Comparison of ENCODE assay signal across 16 cellular contexts in genomic region chr14:34678735-34679134, GRCh38.
"Had no signal": no experiment of that assay in that cellular context is flagged by ENCODE, and none has a peak within 500 bp of the region (broad histone marks: within the 10 kb centered on the region; RNA-seq: fewer than 3 reads in every experiment).

No MANE protein-coding gene starts in this region.

- H3K27me3 ChIP-seq: cardiac muscle cell, foreskin keratinocyte, sigmoid colon had no signal

- H3K27ac Mint-ChIP-seq: immature natural killer cell, nephron progenitor cell, T-cell had no signal

- H3K9me3 ChIP-seq: heart left ventricle, sigmoid colon had no signal

- H3K4me3 Mint-ChIP-seq: immature natural killer cell, nephron progenitor cell, T-cell had no signal

- ATAC-seq: activated CD4-positive, CD25-positive, alpha-beta regulatory T cell treated with anti-CD3 and anti-CD28 coated beads, Interleukin-2, amount 50 U/mL, for 24 hours; heart left ventricle; T-cell had no signal

- H3K27ac ChIP-seq: cardiac muscle cell, heart left ventricle, sigmoid colon had no signal

- DNase-seq: activated naive CD4-positive, alpha-beta T cell treated with Interleukin-2 at 50 U/mL for 16 hours; activated T-cell treated with anti-CD3 and anti-CD28 coated beads for 4 hours; aorta; heart left ventricle; immature natural killer cell; nephron progenitor cell; sigmoid colon; stimulated activated CD4-positive, alpha-beta T cell treated with anti-CD3 and anti-CD28 coated beads, Interleukin-4, amount 100 ng/mL, for 1 hour; stimulated activated naive CD4-positive, alpha-beta T cell; T-cell; T-helper 9 cell; trophoblast cell had no signal

- H3K4me3 ChIP-seq: cardiac muscle cell, heart left ventricle, sigmoid colon had no signal

- H3K36me3 ChIP-seq: cardiac muscle cell, heart left ventricle, sigmoid colon had no signal

- H3K27me3 Mint-ChIP-seq: T-cell had no signal

- H3K36me3 Mint-ChIP-seq: immature natural killer cell, T-cell had no signal

- H3K4me1 ChIP-seq: sigmoid colon had no signal

- FAIRE-seq: colon had no signal

- H3K4me1 Mint-ChIP-seq: immature natural killer cell had no signal

- H3K9me3 Mint-ChIP-seq: immature natural killer cell, nephron progenitor cell, T-cell had no signal
